Comparison of ENCODE assay signal across 1 cellular context in the genomic region with DNA sequence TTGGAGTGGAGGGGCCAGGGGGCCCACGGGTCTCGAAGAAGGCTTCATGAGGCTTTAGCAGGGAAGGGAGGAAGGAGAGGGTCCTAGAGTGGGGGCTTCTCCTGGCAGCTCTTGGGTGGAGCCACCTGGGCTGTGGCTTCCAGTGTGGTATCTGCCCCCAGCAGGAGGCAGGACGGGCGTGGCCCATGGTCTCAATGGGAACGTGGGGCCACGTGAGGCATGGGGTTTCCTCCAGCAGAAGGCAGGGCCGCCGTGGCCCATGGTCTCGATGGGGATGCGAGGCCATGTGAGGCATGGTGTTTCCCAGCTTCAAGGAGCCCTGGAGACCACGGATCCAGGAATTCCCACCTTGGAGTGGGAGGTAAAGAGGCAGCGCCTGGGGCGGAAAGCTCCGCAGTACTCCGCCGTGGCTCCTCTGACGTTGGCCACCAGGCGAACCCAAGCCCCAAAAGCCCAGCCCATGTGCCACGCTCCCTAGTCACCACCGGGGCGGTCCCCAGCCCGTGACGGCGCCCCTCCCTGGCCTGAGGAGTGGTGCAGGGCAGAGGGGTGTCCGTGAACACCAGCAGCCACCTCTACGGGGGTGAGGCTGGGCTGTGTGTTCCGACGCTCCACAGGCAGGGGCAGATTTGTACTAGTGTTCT.
TF ChIP-seq lines count a peak whose summit lies in the region.

No MANE protein-coding gene starts in this region.

TF ChIP-seq in GM23338, 12 proteins besides CTCF, POLR2A, EP300 and RAD21 (continued from another document):
- TF ChIP-seq, protein P1, sequence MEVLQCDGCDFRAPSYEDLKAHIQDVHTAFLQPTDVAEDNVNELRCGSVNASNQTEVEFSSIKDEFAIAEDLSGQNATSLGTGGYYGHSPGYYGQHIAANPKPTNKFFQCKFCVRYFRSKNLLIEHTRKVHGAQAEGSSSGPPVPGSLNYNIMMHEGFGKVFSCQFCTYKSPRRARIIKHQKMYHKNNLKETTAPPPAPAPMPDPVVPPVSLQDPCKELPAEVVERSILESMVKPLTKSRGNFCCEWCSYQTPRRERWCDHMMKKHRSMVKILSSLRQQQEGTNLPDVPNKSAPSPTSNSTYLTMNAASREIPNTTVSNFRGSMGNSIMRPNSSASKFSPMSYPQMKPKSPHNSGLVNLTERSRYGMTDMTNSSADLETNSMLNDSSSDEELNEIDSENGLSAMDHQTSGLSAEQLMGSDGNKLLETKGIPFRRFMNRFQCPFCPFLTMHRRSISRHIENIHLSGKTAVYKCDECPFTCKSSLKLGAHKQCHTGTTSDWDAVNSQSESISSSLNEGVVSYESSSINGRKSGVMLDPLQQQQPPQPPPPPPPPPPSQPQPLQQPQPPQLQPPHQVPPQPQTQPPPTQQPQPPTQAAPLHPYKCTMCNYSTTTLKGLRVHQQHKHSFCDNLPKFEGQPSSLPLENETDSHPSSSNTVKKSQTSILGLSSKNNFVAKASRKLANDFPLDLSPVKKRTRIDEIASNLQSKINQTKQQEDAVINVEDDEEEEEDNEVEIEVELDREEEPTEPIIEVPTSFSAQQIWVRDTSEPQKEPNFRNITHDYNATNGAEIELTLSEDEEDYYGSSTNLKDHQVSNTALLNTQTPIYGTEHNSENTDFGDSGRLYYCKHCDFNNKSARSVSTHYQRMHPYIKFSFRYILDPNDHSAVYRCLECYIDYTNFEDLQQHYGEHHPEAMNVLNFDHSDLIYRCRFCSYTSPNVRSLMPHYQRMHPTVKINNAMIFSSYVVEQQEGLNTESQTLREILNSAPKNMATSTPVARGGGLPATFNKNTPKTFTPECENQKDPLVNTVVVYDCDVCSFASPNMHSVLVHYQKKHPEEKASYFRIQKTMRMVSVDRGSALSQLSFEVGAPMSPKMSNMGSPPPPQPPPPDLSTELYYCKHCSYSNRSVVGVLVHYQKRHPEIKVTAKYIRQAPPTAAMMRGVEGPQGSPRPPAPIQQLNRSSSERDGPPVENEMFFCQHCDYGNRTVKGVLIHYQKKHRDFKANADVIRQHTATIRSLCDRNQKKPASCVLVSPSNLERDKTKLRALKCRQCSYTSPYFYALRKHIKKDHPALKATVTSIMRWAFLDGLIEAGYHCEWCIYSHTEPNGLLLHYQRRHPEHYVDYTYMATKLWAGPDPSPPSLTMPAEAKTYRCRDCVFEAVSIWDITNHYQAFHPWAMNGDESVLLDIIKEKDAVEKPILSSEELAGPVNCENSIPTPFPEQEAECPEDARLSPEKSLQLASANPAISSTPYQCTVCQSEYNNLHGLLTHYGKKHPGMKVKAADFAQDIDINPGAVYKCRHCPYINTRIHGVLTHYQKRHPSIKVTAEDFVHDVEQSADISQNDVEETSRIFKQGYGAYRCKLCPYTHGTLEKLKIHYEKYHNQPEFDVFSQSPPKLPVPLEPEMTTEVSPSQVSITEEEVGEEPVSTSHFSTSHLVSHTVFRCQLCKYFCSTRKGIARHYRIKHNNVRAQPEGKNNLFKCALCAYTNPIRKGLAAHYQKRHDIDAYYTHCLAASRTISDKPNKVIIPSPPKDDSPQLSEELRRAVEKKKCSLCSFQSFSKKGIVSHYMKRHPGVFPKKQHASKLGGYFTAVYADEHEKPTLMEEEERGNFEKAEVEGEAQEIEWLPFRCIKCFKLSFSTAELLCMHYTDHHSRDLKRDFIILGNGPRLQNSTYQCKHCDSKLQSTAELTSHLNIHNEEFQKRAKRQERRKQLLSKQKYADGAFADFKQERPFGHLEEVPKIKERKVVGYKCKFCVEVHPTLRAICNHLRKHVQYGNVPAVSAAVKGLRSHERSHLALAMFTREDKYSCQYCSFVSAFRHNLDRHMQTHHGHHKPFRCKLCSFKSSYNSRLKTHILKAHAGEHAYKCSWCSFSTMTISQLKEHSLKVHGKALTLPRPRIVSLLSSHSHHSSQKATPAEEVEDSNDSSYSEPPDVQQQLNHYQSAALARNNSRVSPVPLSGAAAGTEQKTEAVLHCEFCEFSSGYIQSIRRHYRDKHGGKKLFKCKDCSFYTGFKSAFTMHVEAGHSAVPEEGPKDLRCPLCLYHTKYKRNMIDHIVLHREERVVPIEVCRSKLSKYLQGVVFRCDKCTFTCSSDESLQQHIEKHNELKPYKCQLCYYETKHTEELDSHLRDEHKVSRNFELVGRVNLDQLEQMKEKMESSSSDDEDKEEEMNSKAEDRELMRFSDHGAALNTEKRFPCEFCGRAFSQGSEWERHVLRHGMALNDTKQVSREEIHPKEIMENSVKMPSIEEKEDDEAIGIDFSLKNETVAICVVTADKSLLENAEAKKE (CRISPR knock-in tag; IDR thresholded peaks at IDR 0.05), result no peak
- TF ChIP-seq NANOG (IDR thresholded peaks at IDR 0.05; ENCODE audit: borderline replicate concordance), result no peak
- no peak for TF ChIP-seq ZNF331 (CRISPR knock-in tag; IDR thresholded peaks at IDR 0.05; ENCODE audit: low read depth)
- TF ChIP-seq ZNF114 (CRISPR knock-in tag; IDR thresholded peaks at IDR 0.05), result no peak
- no peak for TF ChIP-seq POLR2AphosphoS5 (IDR thresholded peaks at IDR 0.05; ENCODE audit: low read depth)
- TF ChIP-seq, protein P2, sequence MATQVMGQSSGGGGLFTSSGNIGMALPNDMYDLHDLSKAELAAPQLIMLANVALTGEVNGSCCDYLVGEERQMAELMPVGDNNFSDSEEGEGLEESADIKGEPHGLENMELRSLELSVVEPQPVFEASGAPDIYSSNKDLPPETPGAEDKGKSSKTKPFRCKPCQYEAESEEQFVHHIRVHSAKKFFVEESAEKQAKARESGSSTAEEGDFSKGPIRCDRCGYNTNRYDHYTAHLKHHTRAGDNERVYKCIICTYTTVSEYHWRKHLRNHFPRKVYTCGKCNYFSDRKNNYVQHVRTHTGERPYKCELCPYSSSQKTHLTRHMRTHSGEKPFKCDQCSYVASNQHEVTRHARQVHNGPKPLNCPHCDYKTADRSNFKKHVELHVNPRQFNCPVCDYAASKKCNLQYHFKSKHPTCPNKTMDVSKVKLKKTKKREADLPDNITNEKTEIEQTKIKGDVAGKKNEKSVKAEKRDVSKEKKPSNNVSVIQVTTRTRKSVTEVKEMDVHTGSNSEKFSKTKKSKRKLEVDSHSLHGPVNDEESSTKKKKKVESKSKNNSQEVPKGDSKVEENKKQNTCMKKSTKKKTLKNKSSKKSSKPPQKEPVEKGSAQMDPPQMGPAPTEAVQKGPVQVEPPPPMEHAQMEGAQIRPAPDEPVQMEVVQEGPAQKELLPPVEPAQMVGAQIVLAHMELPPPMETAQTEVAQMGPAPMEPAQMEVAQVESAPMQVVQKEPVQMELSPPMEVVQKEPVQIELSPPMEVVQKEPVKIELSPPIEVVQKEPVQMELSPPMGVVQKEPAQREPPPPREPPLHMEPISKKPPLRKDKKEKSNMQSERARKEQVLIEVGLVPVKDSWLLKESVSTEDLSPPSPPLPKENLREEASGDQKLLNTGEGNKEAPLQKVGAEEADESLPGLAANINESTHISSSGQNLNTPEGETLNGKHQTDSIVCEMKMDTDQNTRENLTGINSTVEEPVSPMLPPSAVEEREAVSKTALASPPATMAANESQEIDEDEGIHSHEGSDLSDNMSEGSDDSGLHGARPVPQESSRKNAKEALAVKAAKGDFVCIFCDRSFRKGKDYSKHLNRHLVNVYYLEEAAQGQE (IDR thresholded peaks at IDR 0.05; ENCODE audit: unreplicated experiment), result no peak
- no peak for TF ChIP-seq STAT1 (IDR thresholded peaks at IDR 0.05; ENCODE audit: unreplicated experiment)
- TF ChIP-seq, protein P3, sequence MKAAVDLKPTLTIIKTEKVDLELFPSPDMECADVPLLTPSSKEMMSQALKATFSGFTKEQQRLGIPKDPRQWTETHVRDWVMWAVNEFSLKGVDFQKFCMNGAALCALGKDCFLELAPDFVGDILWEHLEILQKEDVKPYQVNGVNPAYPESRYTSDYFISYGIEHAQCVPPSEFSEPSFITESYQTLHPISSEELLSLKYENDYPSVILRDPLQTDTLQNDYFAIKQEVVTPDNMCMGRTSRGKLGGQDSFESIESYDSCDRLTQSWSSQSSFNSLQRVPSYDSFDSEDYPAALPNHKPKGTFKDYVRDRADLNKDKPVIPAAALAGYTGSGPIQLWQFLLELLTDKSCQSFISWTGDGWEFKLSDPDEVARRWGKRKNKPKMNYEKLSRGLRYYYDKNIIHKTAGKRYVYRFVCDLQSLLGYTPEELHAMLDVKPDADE (IDR thresholded peaks at IDR 0.05), result no peak
- no peak for TF ChIP-seq EZH2phosphoT487 (IDR thresholded peaks at IDR 0.05; ENCODE audit: unreplicated experiment)
- TF ChIP-seq JUNB (IDR thresholded peaks at IDR 0.05; ENCODE audit: unreplicated experiment), result no peak
